Comparison of ENCODE assay signal across 21 cellular contexts in genomic region chr7:304574-305409, GRCh38. TPM values are rescaled to one million over a fixed set of nuclear protein-coding genes. Genes with fewer than 3 reads are reported as not detected.
A peak's percentile ranks its signal among the peaks of the same experiment; 100 is the strongest.
DNase-seq lines count a peak whose midpoint lies in the region; ATAC-seq, FAIRE-seq and TF ChIP-seq lines count a peak whose summit lies in the region.
"Had no signal": no experiment of that assay in that cellular context is flagged by ENCODE, and none has a peak within 500 bp of the region (broad histone marks: within the 10 kb centered on the region; RNA-seq: fewer than 3 reads in every experiment).

No MANE protein-coding gene starts in this region.

- peak; percentile 50 for FAIRE-seq in GM12891 (lab: Jason Lieb, UNC)
- FAIRE-seq: RCC 7860 had no signal

- DNase-seq in GM12891 (ENCODE audit: insufficient read length, low spot score) (no peak), WTC11 (ENCODE audit: low spot score) (no peak), lower lobe of right lung (peak; percentile 10), sigmoid colon (peak; percentile 25), NCI-H2171 treated with DMSO at 0.1 percent for 48 hours (lab: John Stamatoyannopoulos, UW) (no peak)
- DNase-seq in NK-92 treated with Interleukin-12 subunit alpha and Interleukin-12 subunit beta, amount 100 ng/mL, for 24 hours (lab: John Stamatoyannopoulos, UW): no peak
- DNase-seq in activated CD4-positive, alpha-beta T cell treated with anti-CD3 and anti-CD28 coated beads for 1 hour: no peak
- DNase-seq: ACHN, AML-193, COR-L47, DMS53, GOT3, HFFc6, NCI-H1092 treated with DMSO at 0.1 percent for 48 hours, NCI-H2081 treated with DMSO at 0.1 percent for 48 hours, NCI-H2227 treated with DMSO at 0.1 percent for 48 hours, NCI-H524, SIG-M5 had no signal

- no peak overlapping the region for H3K27ac ChIP-seq in lower lobe of right lung
- H3K27ac ChIP-seq in sigmoid colon: no peak overlapping the region

- H3K36me3 ChIP-seq in lower lobe of right lung: no peaks in the 10 kb centered on the region
- no peaks in the 10 kb centered on the region for H3K36me3 ChIP-seq in sigmoid colon

- H3K4me3 Mint-ChIP-seq in WTC11: no peak overlapping the region
- H3K4me3 Mint-ChIP-seq: HFFc6 had no signal

- WGBS in sigmoid colon, 2 donors: 81 to 86% methylated on average over 19 of the region's 19 CpGs

- CTCF ChIA-PET in WTC11 (lab: Charles Lee): no interaction called here

- H3K4me3 ChIP-seq in lower lobe of right lung: no peak overlapping the region
- H3K4me3 ChIP-seq in sigmoid colon: no peak overlapping the region

- ATAC-seq in WTC11 (no peak), lower lobe of right lung (no peak), HG03520 (IDR thresholded peaks at IDR 0.05; ENCODE audit: unreplicated experiment) (no peak)

- peaks cover 3% of the 10 kb centered on the region; the same call in 1 of the 2 replicates for H3K36me3 Mint-ChIP-seq in WTC11

- H3K9me3 ChIP-seq in lower lobe of right lung (no peaks in the 10 kb centered on the region), sigmoid colon (peaks cover 0 to 2% (median 0%) of the 10 kb centered on the region in 4 donors)

- TF ChIP-seq EP300 in sigmoid colon (IDR thresholded peaks at IDR 0.05): no peak

- no peak overlapping the region; the same call in 1 of the 2 replicates for H3K27ac Mint-ChIP-seq in WTC11
- H3K27ac Mint-ChIP-seq: HFFc6 had no signal

- peaks cover 27% of the 10 kb centered on the region for H3K9me3 Mint-ChIP-seq in WTC11

- H3K4me1 Mint-ChIP-seq in WTC11: no peaks in the 10 kb centered on the region

- POLR2A ChIA-PET in WTC11 (lab: Charles Lee): no interaction called here

- no peak for TF ChIP-seq CTCF in WTC11 (IDR thresholded peaks at IDR 0.05)
- no peak for TF ChIP-seq CTCF in lower lobe of right lung (IDR thresholded peaks at IDR 0.05)
- no peak for TF ChIP-seq CTCF in sigmoid colon (IDR thresholded peaks at IDR 0.05)

- intact Hi-C loops in lower lobe of right lung (cut with DNase I): no loop called here
- intact Hi-C loops in sigmoid colon (cut with DNase I): no loop called here

- H3K4me1 ChIP-seq in lower lobe of right lung: no peaks in the 10 kb centered on the region
- no peaks in the 10 kb centered on the region for H3K4me1 ChIP-seq in sigmoid colon

- H3K27me3 ChIP-seq in lower lobe of right lung (ENCODE audit: low read depth) (no peaks in the 10 kb centered on the region), sigmoid colon (peaks cover 0 to 4% (median 3%) of the 10 kb centered on the region in 3 donors)

- TF ChIP-seq POLR2A in GM12891 (IDR thresholded peaks at IDR 0.05; ENCODE audit: low read depth, low read length) (no peak), sigmoid colon (IDR thresholded peaks at IDR 0.05) (no peak)

- no peaks in the 10 kb centered on the region; the same call in 1 of the 2 replicates for H3K27me3 Mint-ChIP-seq in WTC11 (ENCODE audit: low read depth)

TF ChIP-seq in GM12891, 5 proteins besides CTCF, POLR2A, EP300 and RAD21:
- TF ChIP-seq POU2F2 (IDR thresholded peaks at IDR 0.05; ENCODE audit: low read depth, low read length) (no peak), PAX5 (IDR thresholded peaks at IDR 0.05; ENCODE audit: insufficient read depth, low read length, severe bottlenecking) (no peak), TAF1 (IDR thresholded peaks at IDR 0.05; ENCODE audit: low read depth, low read length) (no peak), SPI1 (IDR thresholded peaks at IDR 0.05; ENCODE audit: low read depth, low read length) (no peak), POLR2AphosphoS5 (IDR thresholded peaks at IDR 0.05; ENCODE audit: low read depth, low read length) (no peak)

TF ChIP-seq in WTC11, 78 proteins besides CTCF, POLR2A, EP300 and RAD21:
- no peak for TF ChIP-seq ZBTB21 (CRISPR knock-in tag; IDR thresholded peaks at IDR 0.05; ENCODE audit: borderline replicate concordance)
- peak; percentile 90; the same call in 1 of the 2 replicates for TF ChIP-seq ZBTB43 (CRISPR knock-in tag; IDR thresholded peaks at IDR 0.05)

RNA-seq across cellular contexts. Expression of gene FOXL3, which starts 14.8 kb away (rescaled TPM):
- not detected for polyA plus RNA-seq in GM12891 (2012; ENCODE audit: low read depth, missing spikeins)
- not detected in 3 replicates for total RNA-seq in WTC11 (2021)
- total RNA-seq in lower lobe of right lung: not detected
- total RNA-seq in sigmoid colon: not detected
- polyA plus RNA-seq in sigmoid colon: not detected
- total RNA-seq: HFFc6, MCF 10A had no signal

Comparison
In these comparisons a context has a peak if more than half of its experiments do, and no peak if none do; other contexts are left out.
1. DNase-seq: peak in lower lobe of right lung (single experiment) and sigmoid colon (single experiment); none in GM12891 (single experiment), WTC11 (single experiment), NK-92 treated with Interleukin-12 subunit alpha and Interleukin-12 subunit beta, amount 100 ng/mL, for 24 hours (single experiment), NCI-H2171 treated with DMSO at 0.1 percent for 48 hours (single experiment) and activated CD4-positive, alpha-beta T cell treated with anti-CD3 and anti-CD28 coated beads for 1 hour (single experiment).